ENCODE assay signal across 8 cellular contexts in genomic region chr13:40666058-40666904, GRCh38. TPM values are rescaled to one million over a fixed set of nuclear protein-coding genes. Genes with fewer than 3 reads are reported as not detected.
DNase-seq lines count a peak whose midpoint lies in the region; FAIRE-seq and TF ChIP-seq lines count a peak whose summit lies in the region.

Gene FOXO1 (minus strand): TSS chr13:40666641. CDS start chr13:40666212, 429 bp downstream.

- no peaks in the 10 kb centered on the region for H3K9me3 ChIP-seq in right atrium auricular region

- H3K4me3 ChIP-seq in GM12864 (ENCODE audit: low read depth, low read length) (peak within 1 kb of the TSS; percentile 60), NB4 (ENCODE audit: low read depth, low read length) (peak within 1 kb of the TSS; percentile 69), right atrium auricular region (peak within 1 kb of the TSS; percentile 67 to 74)

- no peaks in the 10 kb centered on the region for H3K36me3 ChIP-seq in right atrium auricular region

- no peaks in the 10 kb centered on the region for H3K27me3 ChIP-seq in right atrium auricular region

- no peak for DNase-seq in GM12864 (ENCODE audit: low read depth)
- peak; percentile 95 for DNase-seq in HEK293T (ENCODE audit: extremely low spot score)
- DNase-seq in NB4 (ENCODE audit: low read depth): peak; percentile 92
- peak; percentile 81 to 95 (median 86) for DNase-seq in T-helper 2 cell
- peak; percentile 89 for DNase-seq in right atrium auricular region (ENCODE audit: low spot score)
- peak; percentile 91 for DNase-seq in putamen (ENCODE audit: low spot score)
- DNase-seq in urothelium cell line (ENCODE audit: low spot score): peak; percentile 96

- no peak for TF ChIP-seq CTCF in GM12864 (IDR thresholded peaks at IDR 0.05; ENCODE audit: low read depth, low read length, missing control alignments)
- TF ChIP-seq CTCF in NB4 (IDR thresholded peaks at IDR 0.05; ENCODE audit: low read depth, low read length): no peak
- TF ChIP-seq CTCF in right atrium auricular region (IDR thresholded peaks at IDR 0.05): no peak

- POLR2A ChIA-PET in HEK293T (lab: Yijun Ruan, JAX): interaction anchor here (0.7 kb wide), 1 partner anchor 17 kb away, joined by 3 read pairs; no protein-coding TSS in a partner anchor

- CTCF ChIA-PET in HEK293T (lab: Yijun Ruan, JAX): no interaction called here

- FAIRE-seq in urothelium cell line (lab: Jason Lieb, UNC): no peak

- TF ChIP-seq POLR2A in NB4 (IDR thresholded peaks at IDR 0.05; ENCODE audit: extremely low read depth, insufficient read length): peak; percentile 61

- peaks cover 0 to 38% of the 10 kb centered on the region in 2 donors for H3K4me1 ChIP-seq in right atrium auricular region

- peak within 1 kb of the TSS; percentile 88 for H3K27ac ChIP-seq in angular gyrus (ENCODE audit: low read depth, low read length)
- H3K27ac ChIP-seq in right atrium auricular region: peak within 1 kb of the TSS; percentile 91 to 96

TF ChIP-seq in HEK293T, 16 proteins besides CTCF, POLR2A, EP300 and RAD21:
- TF ChIP-seq NFRKB (IDR thresholded peaks at IDR 0.05) (no peak), PKNOX1 (IDR thresholded peaks at IDR 0.05) (peak; percentile 93), TARDBP (IDR thresholded peaks at IDR 0.05) (peak; percentile 56; the same call in 1 of the 2 replicates)

RNA-seq across cellular contexts. Expression of gene FOXO1, which starts in this region (rescaled TPM):
- total RNA-seq in right atrium auricular region: 10 to 100 TPM; 17.3 to 32.7 TPM
